8 cellular contexts compared by ENCODE assay signal in the genomic region with DNA sequence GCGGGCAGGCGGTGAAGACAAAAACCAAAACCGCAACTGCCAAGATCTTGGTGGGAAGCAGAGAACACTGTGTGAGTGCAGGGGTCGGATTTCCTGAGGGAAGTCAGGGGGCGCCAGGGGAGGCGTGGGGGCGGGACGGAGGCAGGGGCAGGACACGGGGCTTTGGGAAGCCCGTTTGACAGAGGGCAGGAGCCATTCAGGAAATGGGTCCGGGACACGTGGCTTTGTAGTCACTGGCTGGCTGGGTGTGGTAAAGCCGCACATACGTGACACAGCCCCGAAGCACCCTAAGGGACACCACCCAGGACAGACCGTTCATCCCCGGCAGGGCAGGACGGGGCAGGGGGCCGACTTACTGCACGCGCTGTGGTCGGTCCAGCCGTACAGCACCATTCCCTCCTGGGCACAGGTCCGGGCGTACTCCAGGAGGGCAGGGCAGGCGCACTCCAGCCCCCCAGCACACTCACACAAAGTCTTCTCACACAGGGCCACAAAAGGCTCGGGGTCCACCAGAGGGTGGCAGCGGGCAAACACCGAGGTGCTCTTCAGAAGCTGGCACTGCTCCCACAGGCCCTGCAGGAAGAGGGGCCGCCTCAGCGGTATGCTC. TPM values are rescaled to one million over a fixed set of nuclear protein-coding genes. Genes with fewer than 3 reads are reported as not detected.
DNase-seq lines count a peak whose midpoint lies in the region; ATAC-seq and TF ChIP-seq lines count a peak whose summit lies in the region.

No MANE protein-coding gene starts in this region.

- no peak overlapping the region for H3K4me2 ChIP-seq in parathyroid adenoma (ENCODE audit: low read length)

- peak overlapping the region; percentile 43 for H3K4me3 ChIP-seq in CD8-positive, alpha-beta T cell (ENCODE audit: low read depth, low read length)
- H3K4me3 ChIP-seq in epithelial cell of proximal tubule (ENCODE audit: low read depth, low read length) (peak overlapping the region; percentile 26), parathyroid adenoma (ENCODE audit: low read depth, low read length) (no peak overlapping the region)

- CTCF ChIA-PET in CD8-positive, alpha-beta T cell (lab: Charles Lee) = interaction anchor here (0.5 to 2.9 kb wide), 8 partner anchors 11 to 209 kb away, joined by 3 to 10 read pairs (median 4); no protein-coding TSS in a partner anchor

- intact Hi-C loops in CD8-positive, alpha-beta T cell (cut with DNase I, micrococcal nuclease) = loop anchor here in 1 of 2 experiments (1.0 to 5.0 kb wide), 2 partner anchors 72 to 120 kb away; no protein-coding TSS in a partner anchor

- H3K36me3 ChIP-seq in CD8-positive, alpha-beta T cell (ENCODE audit: insufficient read depth, low read length) = no peaks in the 10 kb centered on the region
- no peaks in the 10 kb centered on the region for H3K36me3 ChIP-seq in parathyroid adenoma (ENCODE audit: control insufficient read depth, insufficient read depth, low read length)

- peaks cover 26% of the 10 kb centered on the region for H3K4me1 Mint-ChIP-seq in CD8-positive, alpha-beta T cell (ENCODE audit: low read depth)
- H3K4me1 Mint-ChIP-seq in T-helper 17 cell = peaks cover 27% of the 10 kb centered on the region

- peak overlapping the region; percentile 59 for H2AFZ ChIP-seq in parathyroid adenoma

- no peaks in the 10 kb centered on the region for H3K27me3 ChIP-seq in CD8-positive, alpha-beta T cell (ENCODE audit: insufficient read depth, low read length)
- H3K27me3 ChIP-seq in parathyroid adenoma (ENCODE audit: control insufficient read depth, insufficient read depth, low read length) = no peaks in the 10 kb centered on the region

- POLR2A ChIA-PET in CD8-positive, alpha-beta T cell (lab: Charles Lee) = interaction anchor here (0.8 to 1.1 kb wide), 3 partner anchors 120 to 204 kb away, joined by 3 to 8 read pairs (median 3); partner anchors contain the start of gene CD9

- no peak overlapping the region for H3K27ac ChIP-seq in CD8-positive, alpha-beta T cell (ENCODE audit: low read depth, low read length)
- peak overlapping the region; percentile 36 for H3K27ac ChIP-seq in parathyroid adenoma

- peak; percentile 60 for ATAC-seq in CD8-positive, alpha-beta T cell
- ATAC-seq in T-helper 17 cell = peak; percentile 70
- ATAC-seq in HG02981 (IDR thresholded peaks at IDR 0.05; ENCODE audit: unreplicated experiment) = no peak
- ATAC-seq in HG03521 (IDR thresholded peaks at IDR 0.05; ENCODE audit: unreplicated experiment) = no peak

- no peaks in the 10 kb centered on the region for H3K9me3 Mint-ChIP-seq in CD8-positive, alpha-beta T cell

- peaks cover 5% of the 10 kb centered on the region for H3K27me3 Mint-ChIP-seq in CD8-positive, alpha-beta T cell (ENCODE audit: low read depth)
- peaks cover 49% of the 10 kb centered on the region for H3K27me3 Mint-ChIP-seq in T-helper 17 cell

- TF ChIP-seq CTCF in CD8-positive, alpha-beta T cell (IDR thresholded peaks at IDR 0.05) = no peak
- TF ChIP-seq CTCF in epithelial cell of proximal tubule (conservative IDR thresholded peaks at IDR 0.05; ENCODE audit: low read depth, low read length) (no peak), parathyroid adenoma (IDR thresholded peaks at IDR 0.05) (no peak)

- peak in 4 of 7 experiments; percentile 20 to 72 (median 38) for DNase-seq in CD8-positive, alpha-beta T cell
- DNase-seq in T-helper 17 cell = no peak
- no peak for DNase-seq in epithelial cell of proximal tubule (ENCODE audit: low read depth)
- DNase-seq in NCI-H526 (lab: John Stamatoyannopoulos, UW) = no peak
- DNase-seq in NCI-H2227 treated with DMSO at 0.1 percent for 48 hours (lab: John Stamatoyannopoulos, UW) = no peak

- peaks cover 20% of the 10 kb centered on the region for H3K4me1 ChIP-seq in CD8-positive, alpha-beta T cell (ENCODE audit: insufficient read depth, low read length)
- peaks cover 12% of the 10 kb centered on the region for H3K4me1 ChIP-seq in parathyroid adenoma

- no peaks in the 10 kb centered on the region for H3K9me3 ChIP-seq in CD8-positive, alpha-beta T cell (ENCODE audit: low read length)
- H3K9me3 ChIP-seq in T-helper 17 cell (ENCODE audit: control insufficient read depth, low read length, poor library complexity, severe bottlenecking) (no peaks in the 10 kb centered on the region), parathyroid adenoma (ENCODE audit: control insufficient read depth, low read length) (no peaks in the 10 kb centered on the region)

- H3K79me2 ChIP-seq in parathyroid adenoma = no peaks in the 10 kb centered on the region

- peak overlapping the region; percentile 80 for H3K4me3 Mint-ChIP-seq in CD8-positive, alpha-beta T cell
- H3K4me3 Mint-ChIP-seq in T-helper 17 cell = peak overlapping the region; percentile 91

- no peaks in the 10 kb centered on the region for H3K36me3 Mint-ChIP-seq in CD8-positive, alpha-beta T cell
- H3K36me3 Mint-ChIP-seq in T-helper 17 cell (ENCODE audit: low read depth) = no peaks in the 10 kb centered on the region

- no peak overlapping the region for H3K9ac ChIP-seq in parathyroid adenoma

- no peak overlapping the region for H3K27ac Mint-ChIP-seq in CD8-positive, alpha-beta T cell
- peak overlapping the region; percentile 57 for H3K27ac Mint-ChIP-seq in T-helper 17 cell

RNA-seq across cellular contexts. Expression of gene VWF, which starts 49.4 kb away (rescaled TPM):
- total RNA-seq in CD8-positive, alpha-beta T cell = not detected
- total RNA-seq in T-helper 17 cell (1 to 10 TPM in 1 of 2 donors, under 1 TPM in 1; 0.55 to 4.1 TPM), epithelial cell of proximal tubule (0.06 and 0.07 TPM in 2 replicates)

Comparison
In these comparisons a context has a peak if more than half of its experiments do, and no peak if none do; other contexts are left out.
1. ATAC-seq: peak in CD8-positive, alpha-beta T cell (single experiment) and T-helper 17 cell (single experiment); none in HG02981 (single experiment) and HG03521 (single experiment).
2. DNase-seq: peak in CD8-positive, alpha-beta T cell (4 of 7); none in T-helper 17 cell (0 of 3), epithelial cell of proximal tubule (single experiment), NCI-H526 (0 of 2) and NCI-H2227 treated with DMSO at 0.1 percent for 48 hours (single experiment).